In genomic region chr11:69576069-69576782, GRCh38 we compare ENCODE assay signal across 1 cellular context.
TF ChIP-seq lines count a peak whose summit lies in the region.

No MANE protein-coding gene starts in this region.

TF ChIP-seq in K562, 482 proteins besides CTCF, POLR2A, EP300 and RAD21 (continued from another document):
- TF ChIP-seq ZNF592 (IDR thresholded peaks at IDR 0.05) (no peak), ZNF780A (CRISPR knock-in tag; IDR thresholded peaks at IDR 0.05) (no peak), SRSF7 (optimal IDR thresholded peaks at IDR 0.05; ENCODE audit: low read depth, low read length) (no peak), NBN (IDR thresholded peaks at IDR 0.05; ENCODE audit: low read depth) (no peak), FOXA1 (IDR thresholded peaks at IDR 0.05; ENCODE audit: borderline replicate concordance) (no peak), BCLAF1 (IDR thresholded peaks at IDR 0.05; ENCODE audit: borderline replicate concordance in 1 of 2, control insufficient read depth in 1 of 2, low read depth in 2 of 2, low read length in 1 of 2) (no peak), RNF2 (IDR thresholded peaks at IDR 0.05) (no peak), ZNF644 (tag; IDR thresholded peaks at IDR 0.05; ENCODE audit: low read depth) (no peak), MCM3 (IDR thresholded peaks at IDR 0.05) (no peak), HLTF (IDR thresholded peaks at IDR 0.05) (no peak), CXXC5 (CRISPR knock-in tag; IDR thresholded peaks at IDR 0.05) (no peak)
- TF ChIP-seq, protein P1, sequence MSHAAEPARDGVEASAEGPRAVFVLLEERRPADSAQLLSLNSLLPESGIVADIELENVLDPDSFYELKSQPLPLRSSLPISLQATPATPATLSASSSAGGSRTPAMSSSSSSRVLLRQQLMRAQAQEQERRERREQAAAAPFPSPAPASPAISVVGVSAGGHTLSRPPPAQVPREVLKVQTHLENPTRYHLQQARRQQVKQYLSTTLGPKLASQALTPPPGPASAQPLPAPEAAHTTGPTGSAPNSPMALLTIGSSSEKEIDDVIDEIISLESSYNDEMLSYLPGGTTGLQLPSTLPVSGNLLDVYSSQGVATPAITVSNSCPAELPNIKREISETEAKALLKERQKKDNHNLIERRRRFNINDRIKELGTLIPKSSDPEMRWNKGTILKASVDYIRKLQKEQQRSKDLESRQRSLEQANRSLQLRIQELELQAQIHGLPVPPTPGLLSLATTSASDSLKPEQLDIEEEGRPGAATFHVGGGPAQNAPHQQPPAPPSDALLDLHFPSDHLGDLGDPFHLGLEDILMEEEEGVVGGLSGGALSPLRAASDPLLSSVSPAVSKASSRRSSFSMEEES (CRISPR knock-in tag; IDR thresholded peaks at IDR 0.05): no peak
